8 cellular contexts compared by ENCODE assay signal in the genomic region with DNA sequence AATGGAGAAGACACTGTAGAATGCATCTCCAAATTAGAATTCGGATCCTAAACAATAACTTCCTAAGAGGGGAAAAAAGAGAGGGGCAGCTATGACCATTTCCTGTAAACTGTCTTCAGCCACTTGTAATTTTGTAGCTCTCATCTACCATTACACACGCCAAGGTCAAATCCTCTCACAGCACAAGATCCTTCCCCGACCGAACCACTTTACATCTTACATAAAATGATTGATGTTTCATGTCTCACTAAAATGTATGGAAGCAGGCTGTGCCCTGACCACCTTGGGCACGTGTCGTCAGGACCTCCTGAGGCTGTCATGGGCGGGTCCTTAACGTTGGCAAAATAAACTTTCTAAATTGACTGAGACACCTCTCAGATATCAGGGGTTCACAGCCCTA. TPM values are rescaled to one million over a fixed set of nuclear protein-coding genes. Genes with fewer than 3 reads are reported as not detected.
DNase-seq lines count a peak whose midpoint lies in the region; ATAC-seq and TF ChIP-seq lines count a peak whose summit lies in the region.

No MANE protein-coding gene starts in this region.

- H3K4me3 Mint-ChIP-seq in activated T-cell treated with anti-CD3 and anti-CD28 coated beads, Interleukin-2, amount 50 U/mL, for 72 hours, result peak overlapping the region; percentile 88 to 97

- no peaks in the 10 kb centered on the region for H3K9me3 Mint-ChIP-seq in activated T-cell treated with anti-CD3 and anti-CD28 coated beads, Interleukin-2, amount 50 U/mL, for 72 hours

- peak overlapping the region; percentile 61 for H3K9ac ChIP-seq in NT2/D1 (ENCODE audit: insufficient read length, low read depth)

- H3K27me3 ChIP-seq in NT2/D1 (ENCODE audit: insufficient read depth, insufficient read length), result no peaks in the 10 kb centered on the region

- H3K27me3 Mint-ChIP-seq in activated T-cell treated with anti-CD3 and anti-CD28 coated beads, Interleukin-2, amount 50 U/mL, for 72 hours (ENCODE audit: low read depth), result peaks cover 3% of the 10 kb centered on the region

- H3K4me1 Mint-ChIP-seq in activated T-cell treated with anti-CD3 and anti-CD28 coated beads, Interleukin-2, amount 50 U/mL, for 72 hours (ENCODE audit: low read depth), result peaks cover 21% of the 10 kb centered on the region

- H3K36me3 ChIP-seq in NT2/D1 (ENCODE audit: insufficient read depth, insufficient read length, low read length), result no peaks in the 10 kb centered on the region

- no peaks in the 10 kb centered on the region for H3K4me1 ChIP-seq in NT2/D1 (ENCODE audit: insufficient read depth, insufficient read length)

- peak; percentile 19 for ATAC-seq in HG02798 (IDR thresholded peaks at IDR 0.05; ENCODE audit: poor library complexity, unreplicated experiment)
- peak; percentile 37 to 41 for ATAC-seq in activated T-cell treated with anti-CD3 and anti-CD28 coated beads, Interleukin-2, amount 50 U/mL, for 72 hours (replicated peaks in 1 of 2)

- H3K9me3 ChIP-seq in NT2/D1 (ENCODE audit: insufficient read depth, low read length), result no peaks in the 10 kb centered on the region

- no peak for TF ChIP-seq CTCF in fibroblast of villous mesenchyme (IDR thresholded peaks at IDR 0.05; ENCODE audit: insufficient read depth, low read depth, low read length)

- H3K27ac Mint-ChIP-seq in activated T-cell treated with anti-CD3 and anti-CD28 coated beads, Interleukin-2, amount 50 U/mL, for 72 hours, result peak overlapping the region; percentile 99

- DNase-seq in GF-D8 (lab: John Stamatoyannopoulos, UW) (peak; percentile 21), NT2/D1 (ENCODE audit: low read depth, low spot score) (no peak), fibroblast of villous mesenchyme (ENCODE audit: low read depth) (peak; percentile 41), retina (peak; percentile 74), GM19238 (ENCODE audit: insufficient read length, low spot score) (no peak), DMS153 (lab: John Stamatoyannopoulos, UW) (no peak)
- DNase-seq in activated T-cell treated with anti-CD3 and anti-CD28 coated beads, Interleukin-2, amount 50 U/mL, for 72 hours, result peak; percentile 35 to 70

- no peaks in the 10 kb centered on the region for H3K36me3 Mint-ChIP-seq in activated T-cell treated with anti-CD3 and anti-CD28 coated beads, Interleukin-2, amount 50 U/mL, for 72 hours (ENCODE audit: insufficient read depth in 2 of 2)

- H3K4me3 ChIP-seq in NT2/D1 (ENCODE audit: insufficient read length, low read depth), result no peak overlapping the region
- no peak overlapping the region for H3K4me3 ChIP-seq in fibroblast of villous mesenchyme (ENCODE audit: low read depth, low read length)

RNA-seq across cellular contexts. Expression of a gene that starts 24.1 kb away (rescaled TPM):
- 10 to 100 TPM; 30.4 to 39.1 TPM for total RNA-seq in activated T-cell treated with anti-CD3 and anti-CD28 coated beads, Interleukin-2, amount 50 U/mL, for 72 hours
- total RNA-seq in fibroblast of villous mesenchyme, result 13.2 and 19.4 TPM in 2 replicates

Comparison
In these comparisons a context has a peak if more than half of its experiments do, and no peak if none do; other contexts are left out.
1. DNase-seq: peak in GF-D8 (single experiment), activated T-cell treated with anti-CD3 and anti-CD28 coated beads, Interleukin-2, amount 50 U/mL, for 72 hours (2 of 2), fibroblast of villous mesenchyme (single experiment) and retina (single experiment); none in NT2/D1 (single experiment), GM19238 (single experiment) and DMS153 (single experiment).